1 cellular context compared by ENCODE assay signal in the genomic region with DNA sequence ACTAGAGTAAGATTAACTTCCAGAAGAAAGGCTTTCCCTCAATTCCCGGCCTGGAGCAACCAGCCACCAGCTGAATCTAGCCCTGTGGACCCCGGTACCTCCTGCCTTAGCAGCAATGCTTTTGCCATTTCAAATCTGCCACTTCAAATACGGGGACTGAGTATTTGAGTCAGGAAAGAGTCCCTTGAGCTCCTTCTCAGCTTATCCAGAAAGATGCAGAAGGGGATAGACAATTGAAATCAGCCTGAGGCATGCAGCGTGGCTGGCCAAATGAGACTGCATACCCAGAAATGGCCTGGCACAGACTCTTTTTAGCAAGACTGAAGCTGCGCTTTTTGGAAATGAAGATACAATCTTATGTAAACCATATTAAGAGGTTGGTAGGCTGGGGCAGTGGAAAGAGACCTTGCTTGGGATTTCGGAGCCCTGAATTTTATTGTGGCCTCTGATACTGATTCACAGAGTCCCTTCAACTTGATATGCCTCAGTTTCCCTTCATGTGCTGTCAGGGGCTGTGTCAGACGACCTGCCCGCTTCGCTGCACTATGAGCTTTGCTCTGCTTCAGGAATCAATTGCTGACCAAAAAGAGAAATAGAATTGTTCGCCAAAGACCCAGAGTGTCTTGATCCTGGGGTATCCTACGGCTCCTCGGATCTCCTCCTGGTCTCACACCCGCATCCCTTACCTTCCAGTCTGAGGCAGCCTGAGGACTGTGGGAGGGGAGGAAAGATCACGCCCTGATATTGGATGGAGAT.
TF ChIP-seq lines count a peak whose summit lies in the region.

No MANE protein-coding gene starts in this region.

TF ChIP-seq in HepG2, 621 proteins besides CTCF, POLR2A, EP300 and RAD21 (continued from another document and continues in another):
- TF ChIP-seq SPEN (CRISPR knock-in tag; IDR thresholded peaks at IDR 0.05; ENCODE audit: low read depth) (no peak), SMAD9 (CRISPR knock-in tag; IDR thresholded peaks at IDR 0.05) (no peak), BORCS8-MEF2B (CRISPR knock-in tag; IDR thresholded peaks at IDR 0.05) (0 out of 2 replicates have a peak, but pooled peaks have one; percentile 21), ZSCAN30 (CRISPR knock-in tag; IDR thresholded peaks at IDR 0.05) (no peak), ZNF792 (CRISPR knock-in tag; IDR thresholded peaks at IDR 0.05) (no peak), ZBTB43 (CRISPR knock-in tag; conservative IDR thresholded peaks at IDR 0.05) (no peak), TRIM24 (CRISPR knock-in tag; IDR thresholded peaks at IDR 0.05) (no peak), REXO4 (CRISPR knock-in tag; IDR thresholded peaks at IDR 0.05; ENCODE audit: borderline replicate concordance) (no peak), GATA4 (IDR thresholded peaks at IDR 0.05; ENCODE audit: borderline replicate concordance, low read depth) (no peak), THAP9 (CRISPR knock-in tag; IDR thresholded peaks at IDR 0.05; ENCODE audit: borderline replicate concordance) (0 out of 2 replicates have a peak, but pooled peaks have one; percentile 41), POGK (CRISPR knock-in tag; conservative IDR thresholded peaks at IDR 0.05) (no peak), ZNF782 (CRISPR knock-in tag; IDR thresholded peaks at IDR 0.05; ENCODE audit: borderline replicate concordance) (no peak), SRY (CRISPR knock-in tag; IDR thresholded peaks at IDR 0.05) (0 out of 2 replicates have a peak, but pooled peaks have one; percentile 22), ZEB1 (IDR thresholded peaks at IDR 0.05; ENCODE audit: insufficient replicate concordance, low read depth) (no peak), ZNF773 (CRISPR knock-in tag; IDR thresholded peaks at IDR 0.05; ENCODE audit: borderline replicate concordance) (no peak), MEIS2 (CRISPR knock-in tag; IDR thresholded peaks at IDR 0.05) (no peak), HDAC6 (IDR thresholded peaks at IDR 0.05; ENCODE audit: low read depth, low read length) (no peak), PAX8 (CRISPR knock-in tag; IDR thresholded peaks at IDR 0.05; ENCODE audit: borderline replicate concordance) (no peak), TAF15 (IDR thresholded peaks at IDR 0.05; ENCODE audit: low read depth, low read length, poor library complexity, severe bottlenecking) (no peak), AHR (CRISPR knock-in tag; IDR thresholded peaks at IDR 0.05) (no peak), ZNF317 (CRISPR knock-in tag; IDR thresholded peaks at IDR 0.05) (no peak)
- TF ChIP-seq, protein P1, sequence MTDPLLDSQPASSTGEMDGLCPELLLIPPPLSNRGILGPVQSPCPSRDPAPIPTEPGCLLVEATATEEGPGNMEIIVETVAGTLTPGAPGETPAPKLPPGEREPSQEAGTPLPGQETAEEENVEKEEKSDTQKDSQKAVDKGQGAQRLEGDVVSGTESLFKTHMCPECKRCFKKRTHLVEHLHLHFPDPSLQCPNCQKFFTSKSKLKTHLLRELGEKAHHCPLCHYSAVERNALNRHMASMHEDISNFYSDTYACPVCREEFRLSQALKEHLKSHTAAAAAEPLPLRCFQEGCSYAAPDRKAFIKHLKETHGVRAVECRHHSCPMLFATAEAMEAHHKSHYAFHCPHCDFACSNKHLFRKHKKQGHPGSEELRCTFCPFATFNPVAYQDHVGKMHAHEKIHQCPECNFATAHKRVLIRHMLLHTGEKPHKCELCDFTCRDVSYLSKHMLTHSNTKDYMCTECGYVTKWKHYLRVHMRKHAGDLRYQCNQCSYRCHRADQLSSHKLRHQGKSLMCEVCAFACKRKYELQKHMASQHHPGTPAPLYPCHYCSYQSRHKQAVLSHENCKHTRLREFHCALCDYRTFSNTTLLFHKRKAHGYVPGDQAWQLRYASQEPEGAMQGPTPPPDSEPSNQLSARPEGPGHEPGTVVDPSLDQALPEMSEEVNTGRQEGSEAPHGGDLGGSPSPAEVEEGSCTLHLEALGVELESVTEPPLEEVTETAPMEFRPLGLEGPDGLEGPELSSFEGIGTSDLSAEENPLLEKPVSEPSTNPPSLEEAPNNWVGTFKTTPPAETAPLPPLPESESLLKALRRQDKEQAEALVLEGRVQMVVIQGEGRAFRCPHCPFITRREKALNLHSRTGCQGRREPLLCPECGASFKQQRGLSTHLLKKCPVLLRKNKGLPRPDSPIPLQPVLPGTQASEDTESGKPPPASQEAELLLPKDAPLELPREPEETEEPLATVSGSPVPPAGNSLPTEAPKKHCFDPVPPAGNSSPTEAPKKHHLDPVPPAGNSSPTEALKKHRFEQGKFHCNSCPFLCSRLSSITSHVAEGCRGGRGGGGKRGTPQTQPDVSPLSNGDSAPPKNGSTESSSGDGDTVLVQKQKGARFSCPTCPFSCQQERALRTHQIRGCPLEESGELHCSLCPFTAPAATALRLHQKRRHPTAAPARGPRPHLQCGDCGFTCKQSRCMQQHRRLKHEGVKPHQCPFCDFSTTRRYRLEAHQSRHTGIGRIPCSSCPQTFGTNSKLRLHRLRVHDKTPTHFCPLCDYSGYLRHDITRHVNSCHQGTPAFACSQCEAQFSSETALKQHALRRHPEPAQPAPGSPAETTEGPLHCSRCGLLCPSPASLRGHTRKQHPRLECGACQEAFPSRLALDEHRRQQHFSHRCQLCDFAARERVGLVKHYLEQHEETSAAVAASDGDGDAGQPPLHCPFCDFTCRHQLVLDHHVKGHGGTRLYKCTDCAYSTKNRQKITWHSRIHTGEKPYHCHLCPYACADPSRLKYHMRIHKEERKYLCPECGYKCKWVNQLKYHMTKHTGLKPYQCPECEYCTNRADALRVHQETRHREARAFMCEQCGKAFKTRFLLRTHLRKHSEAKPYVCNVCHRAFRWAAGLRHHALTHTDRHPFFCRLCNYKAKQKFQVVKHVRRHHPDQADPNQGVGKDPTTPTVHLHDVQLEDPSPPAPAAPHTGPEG (CRISPR knock-in tag; IDR thresholded peaks at IDR 0.05): no peak
- TF ChIP-seq, protein P2, sequence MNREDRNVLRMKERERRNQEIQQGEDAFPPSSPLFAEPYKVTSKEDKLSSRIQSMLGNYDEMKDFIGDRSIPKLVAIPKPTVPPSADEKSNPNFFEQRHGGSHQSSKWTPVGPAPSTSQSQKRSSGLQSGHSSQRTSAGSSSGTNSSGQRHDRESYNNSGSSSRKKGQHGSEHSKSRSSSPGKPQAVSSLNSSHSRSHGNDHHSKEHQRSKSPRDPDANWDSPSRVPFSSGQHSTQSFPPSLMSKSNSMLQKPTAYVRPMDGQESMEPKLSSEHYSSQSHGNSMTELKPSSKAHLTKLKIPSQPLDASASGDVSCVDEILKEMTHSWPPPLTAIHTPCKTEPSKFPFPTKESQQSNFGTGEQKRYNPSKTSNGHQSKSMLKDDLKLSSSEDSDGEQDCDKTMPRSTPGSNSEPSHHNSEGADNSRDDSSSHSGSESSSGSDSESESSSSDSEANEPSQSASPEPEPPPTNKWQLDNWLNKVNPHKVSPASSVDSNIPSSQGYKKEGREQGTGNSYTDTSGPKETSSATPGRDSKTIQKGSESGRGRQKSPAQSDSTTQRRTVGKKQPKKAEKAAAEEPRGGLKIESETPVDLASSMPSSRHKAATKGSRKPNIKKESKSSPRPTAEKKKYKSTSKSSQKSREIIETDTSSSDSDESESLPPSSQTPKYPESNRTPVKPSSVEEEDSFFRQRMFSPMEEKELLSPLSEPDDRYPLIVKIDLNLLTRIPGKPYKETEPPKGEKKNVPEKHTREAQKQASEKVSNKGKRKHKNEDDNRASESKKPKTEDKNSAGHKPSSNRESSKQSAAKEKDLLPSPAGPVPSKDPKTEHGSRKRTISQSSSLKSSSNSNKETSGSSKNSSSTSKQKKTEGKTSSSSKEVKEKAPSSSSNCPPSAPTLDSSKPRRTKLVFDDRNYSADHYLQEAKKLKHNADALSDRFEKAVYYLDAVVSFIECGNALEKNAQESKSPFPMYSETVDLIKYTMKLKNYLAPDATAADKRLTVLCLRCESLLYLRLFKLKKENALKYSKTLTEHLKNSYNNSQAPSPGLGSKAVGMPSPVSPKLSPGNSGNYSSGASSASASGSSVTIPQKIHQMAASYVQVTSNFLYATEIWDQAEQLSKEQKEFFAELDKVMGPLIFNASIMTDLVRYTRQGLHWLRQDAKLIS (CRISPR knock-in tag; IDR thresholded peaks at IDR 0.05): peak; percentile 56; the same call in 1 of the 2 replicates
- TF ChIP-seq, protein P3, sequence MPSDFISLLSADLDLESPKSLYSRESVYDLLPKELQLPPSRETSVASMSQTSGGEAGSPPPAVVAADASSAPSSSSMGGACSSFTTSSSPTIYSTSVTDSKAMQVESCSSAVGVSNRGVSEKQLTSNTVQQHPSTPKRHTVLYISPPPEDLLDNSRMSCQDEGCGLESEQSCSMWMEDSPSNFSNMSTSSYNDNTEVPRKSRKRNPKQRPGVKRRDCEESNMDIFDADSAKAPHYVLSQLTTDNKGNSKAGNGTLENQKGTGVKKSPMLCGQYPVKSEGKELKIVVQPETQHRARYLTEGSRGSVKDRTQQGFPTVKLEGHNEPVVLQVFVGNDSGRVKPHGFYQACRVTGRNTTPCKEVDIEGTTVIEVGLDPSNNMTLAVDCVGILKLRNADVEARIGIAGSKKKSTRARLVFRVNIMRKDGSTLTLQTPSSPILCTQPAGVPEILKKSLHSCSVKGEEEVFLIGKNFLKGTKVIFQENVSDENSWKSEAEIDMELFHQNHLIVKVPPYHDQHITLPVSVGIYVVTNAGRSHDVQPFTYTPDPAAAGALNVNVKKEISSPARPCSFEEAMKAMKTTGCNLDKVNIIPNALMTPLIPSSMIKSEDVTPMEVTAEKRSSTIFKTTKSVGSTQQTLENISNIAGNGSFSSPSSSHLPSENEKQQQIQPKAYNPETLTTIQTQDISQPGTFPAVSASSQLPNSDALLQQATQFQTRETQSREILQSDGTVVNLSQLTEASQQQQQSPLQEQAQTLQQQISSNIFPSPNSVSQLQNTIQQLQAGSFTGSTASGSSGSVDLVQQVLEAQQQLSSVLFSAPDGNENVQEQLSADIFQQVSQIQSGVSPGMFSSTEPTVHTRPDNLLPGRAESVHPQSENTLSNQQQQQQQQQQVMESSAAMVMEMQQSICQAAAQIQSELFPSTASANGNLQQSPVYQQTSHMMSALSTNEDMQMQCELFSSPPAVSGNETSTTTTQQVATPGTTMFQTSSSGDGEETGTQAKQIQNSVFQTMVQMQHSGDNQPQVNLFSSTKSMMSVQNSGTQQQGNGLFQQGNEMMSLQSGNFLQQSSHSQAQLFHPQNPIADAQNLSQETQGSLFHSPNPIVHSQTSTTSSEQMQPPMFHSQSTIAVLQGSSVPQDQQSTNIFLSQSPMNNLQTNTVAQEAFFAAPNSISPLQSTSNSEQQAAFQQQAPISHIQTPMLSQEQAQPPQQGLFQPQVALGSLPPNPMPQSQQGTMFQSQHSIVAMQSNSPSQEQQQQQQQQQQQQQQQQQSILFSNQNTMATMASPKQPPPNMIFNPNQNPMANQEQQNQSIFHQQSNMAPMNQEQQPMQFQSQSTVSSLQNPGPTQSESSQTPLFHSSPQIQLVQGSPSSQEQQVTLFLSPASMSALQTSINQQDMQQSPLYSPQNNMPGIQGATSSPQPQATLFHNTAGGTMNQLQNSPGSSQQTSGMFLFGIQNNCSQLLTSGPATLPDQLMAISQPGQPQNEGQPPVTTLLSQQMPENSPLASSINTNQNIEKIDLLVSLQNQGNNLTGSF (CRISPR knock-in tag; IDR thresholded peaks at IDR 0.05): no peak
- TF ChIP-seq, protein P4, sequence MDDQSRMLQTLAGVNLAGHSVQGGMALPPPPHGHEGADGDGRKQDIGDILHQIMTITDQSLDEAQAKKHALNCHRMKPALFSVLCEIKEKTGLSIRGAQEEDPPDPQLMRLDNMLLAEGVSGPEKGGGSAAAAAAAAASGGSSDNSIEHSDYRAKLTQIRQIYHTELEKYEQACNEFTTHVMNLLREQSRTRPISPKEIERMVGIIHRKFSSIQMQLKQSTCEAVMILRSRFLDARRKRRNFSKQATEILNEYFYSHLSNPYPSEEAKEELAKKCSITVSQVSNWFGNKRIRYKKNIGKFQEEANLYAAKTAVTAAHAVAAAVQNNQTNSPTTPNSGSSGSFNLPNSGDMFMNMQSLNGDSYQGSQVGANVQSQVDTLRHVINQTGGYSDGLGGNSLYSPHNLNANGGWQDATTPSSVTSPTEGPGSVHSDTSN (CRISPR knock-in tag; IDR thresholded peaks at IDR 0.05; ENCODE audit: borderline replicate concordance): no peak
